15 cellular contexts compared by ENCODE assay signal in genomic region chr6:232896-233640, GRCh38.
"Had no signal": no experiment of that assay in that cellular context is flagged by ENCODE, and none has a peak within 500 bp of the region (broad histone marks: within the 10 kb centered on the region; RNA-seq: fewer than 3 reads in every experiment).

No MANE protein-coding gene starts in this region.

- H3K4me1 ChIP-seq: colonic mucosa, gastrocnemius medialis, parathyroid adenoma, tibial artery had no signal

- DNase-seq: activated gamma-delta T cell treated with Interleukin-2 at 50 U/mL for 16 hours; activated T-cell treated with anti-CD3 and anti-CD28 coated beads, Interleukin-2, amount 50 U/mL, for 24 hours; colonic mucosa; effector CD8-positive, alpha-beta T cell; gastrocnemius medialis; left ventricle myocardium inferior; mesenchymal stem cell; SK-N-SH; tibial artery had no signal

- H3K27me3 ChIP-seq: cardiac muscle cell, colonic mucosa, gastrocnemius medialis, neural progenitor cell had no signal

- H3K9me3 Mint-ChIP-seq: activated T-cell treated with anti-CD3 and anti-CD28 coated beads, Interleukin-2, amount 50 U/mL, for 24 hours; T-helper 1 cell treated with Interleukin-12 subunit alpha and Interleukin-12 subunit beta and Interleukin-4 antibody, amounts not matched to agents 30 μg/mL and 1 μg/mL, for 36 hours had no signal

- H3K36me3 ChIP-seq: cardiac muscle cell, colonic mucosa, gastrocnemius medialis, left ventricle myocardium inferior, neural progenitor cell, tibial artery had no signal

- H3K9me3 ChIP-seq: colonic mucosa, gastrocnemius medialis, left ventricle myocardium inferior, SK-N-SH, tibial artery had no signal

- H3K27ac Mint-ChIP-seq: activated T-cell treated with anti-CD3 and anti-CD28 coated beads, Interleukin-2, amount 50 U/mL, for 24 hours; neural progenitor cell; T-helper 1 cell treated with Interleukin-12 subunit alpha and Interleukin-12 subunit beta and Interleukin-4 antibody, amounts not matched to agents 30 μg/mL and 1 μg/mL, for 36 hours had no signal

- H3K27ac ChIP-seq: cardiac muscle cell, colonic mucosa, gastrocnemius medialis, left ventricle myocardium inferior, neural progenitor cell, parathyroid adenoma, skin epidermis, tibial artery had no signal

- H3K4me3 ChIP-seq: cardiac muscle cell, colonic mucosa, gastrocnemius medialis, left ventricle myocardium inferior, neural progenitor cell, skin epidermis, tibial artery had no signal

- H3K27me3 Mint-ChIP-seq: activated T-cell treated with anti-CD3 and anti-CD28 coated beads, Interleukin-2, amount 50 U/mL, for 24 hours had no signal

- H3K4me3 Mint-ChIP-seq: activated T-cell treated with anti-CD3 and anti-CD28 coated beads, Interleukin-2, amount 50 U/mL, for 24 hours; neural progenitor cell; T-helper 1 cell treated with Interleukin-12 subunit alpha and Interleukin-12 subunit beta and Interleukin-4 antibody, amounts not matched to agents 30 μg/mL and 1 μg/mL, for 36 hours had no signal

- H3K36me3 Mint-ChIP-seq: neural progenitor cell had no signal

- H3K9ac ChIP-seq: neural progenitor cell, parathyroid adenoma, SK-N-SH had no signal

- ATAC-seq: activated CD4-positive, CD25-positive, alpha-beta regulatory T cell treated with anti-CD3 and anti-CD28 coated beads, Interleukin-2, amount 50 U/mL, for 24 hours; gastrocnemius medialis had no signal
